9 cellular contexts compared by ENCODE assay signal in the genomic region with DNA sequence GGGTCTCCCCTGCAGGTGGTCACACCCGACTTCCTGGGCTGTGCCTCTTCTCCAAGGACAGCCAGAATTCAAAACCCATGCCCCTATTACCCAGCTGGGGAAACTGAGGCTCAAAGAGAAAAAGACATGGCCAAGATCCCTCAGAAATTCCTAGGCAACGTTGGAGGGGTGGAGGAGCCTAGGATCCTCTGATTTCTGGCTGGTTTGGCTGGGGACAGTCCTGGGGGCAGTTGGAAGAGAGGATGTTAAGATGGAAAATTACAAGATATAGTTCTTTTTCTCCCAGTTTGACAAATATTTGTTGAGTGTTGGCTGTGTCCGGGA. TPM values are rescaled to one million over a fixed set of nuclear protein-coding genes. Genes with fewer than 3 reads are reported as not detected.
DNase-seq lines count a peak whose midpoint lies in the region; ATAC-seq and TF ChIP-seq lines count a peak whose summit lies in the region.
"Had no signal": no experiment of that assay in that cellular context is flagged by ENCODE, and none has a peak within 500 bp of the region (broad histone marks: within the 10 kb centered on the region; RNA-seq: fewer than 3 reads in every experiment).

No MANE protein-coding gene starts in this region.

- no peaks in the 10 kb centered on the region for H3K9me3 Mint-ChIP-seq in naive thymus-derived CD4-positive, alpha-beta T cell

- DNase-seq in IMR-90 = no peak
- no peak for DNase-seq in colonic mucosa
- no peak for DNase-seq in naive thymus-derived CD4-positive, alpha-beta T cell
- no peak for DNase-seq in midbrain (lab: John Stamatoyannopoulos, UW)
- DNase-seq: stimulated activated CD4-positive, alpha-beta T cell treated with anti-CD3 and anti-CD28 coated beads, Interleukin-1b, Interleukin-23, amount 100 ng/mL, for 48 hours had no signal

- H2BK5ac ChIP-seq in IMR-90 (ENCODE audit: low read depth, low read length, poor library complexity, severe bottlenecking) = peak overlapping the region; percentile 93

- peak overlapping the region; percentile 95 for H3K4ac ChIP-seq in IMR-90 (ENCODE audit: low read depth, low read length)

- H3K36me3 ChIP-seq in ACC112 (ENCODE audit: insufficient read depth, low read length) = no peaks in the 10 kb centered on the region
- peaks cover 6% of the 10 kb centered on the region for H3K36me3 ChIP-seq in IMR-90 (ENCODE audit: control insufficient read depth, insufficient read depth, low read length)
- H3K36me3 ChIP-seq in colonic mucosa = no peaks in the 10 kb centered on the region
- H3K36me3 ChIP-seq in naive thymus-derived CD4-positive, alpha-beta T cell (ENCODE audit: control insufficient read depth in 2 of 3, insufficient read depth in 3 of 3, low read length in 3 of 3) = peaks cover 0 to 3% (median 0%) of the 10 kb centered on the region in 3 experiments

- peak overlapping the region; percentile 89 to 99 for H4K8ac ChIP-seq in IMR-90 (ENCODE audit: low read depth in 2 of 2, low read length in 2 of 2)

- H3K9ac ChIP-seq in IMR-90 (ENCODE audit: low read depth, low read length) (peak overlapping the region; percentile 84), colonic mucosa (ENCODE audit: low read depth in 2 of 2, low read length in 2 of 2) (peak overlapping the region; percentile 79 to 98)

- H3K27ac ChIP-seq in ACC112 (ENCODE audit: low read depth, low read length) (no peak overlapping the region), IMR-90 (ENCODE audit: insufficient read depth, low read length) (peak overlapping the region; percentile 95), colonic mucosa (peak overlapping the region; percentile 98)
- peak overlapping the region; percentile 87 for H3K27ac ChIP-seq in naive thymus-derived CD4-positive, alpha-beta T cell (ENCODE audit: low read depth, low read length)

- H3K27me3 ChIP-seq in ACC112 (ENCODE audit: insufficient read depth, low read length) (no peaks in the 10 kb centered on the region), IMR-90 (ENCODE audit: control insufficient read depth, insufficient read depth, low read length) (no peaks in the 10 kb centered on the region), colonic mucosa (no peaks in the 10 kb centered on the region)
- H3K27me3 ChIP-seq in naive thymus-derived CD4-positive, alpha-beta T cell (ENCODE audit: control insufficient read depth in 2 of 2, insufficient read depth in 2 of 2, low read length in 2 of 2) = no peaks in the 10 kb centered on the region

- BruUV-seq in IMR-90 (replicated peaks; lab: Mats Ljungman, UMichigan) = no TSS peak

- H3K9me3 ChIP-seq in IMR-90 (ENCODE audit: control insufficient read depth, insufficient read depth, low read length) (no peaks in the 10 kb centered on the region), colonic mucosa (no peaks in the 10 kb centered on the region)
- no peaks in the 10 kb centered on the region for H3K9me3 ChIP-seq in naive thymus-derived CD4-positive, alpha-beta T cell (ENCODE audit: control insufficient read depth in 2 of 3, low read length in 3 of 3)

- POLR2A ChIA-PET in IMR-90 (lab: Charles Lee; ENCODE audit: unreplicated experiment) = no interaction called here
- POLR2A ChIA-PET in naive thymus-derived CD4-positive, alpha-beta T cell (lab: Charles Lee) = no interaction called here

- H2BK120ac ChIP-seq in IMR-90 (ENCODE audit: low read depth, low read length) = peak overlapping the region; percentile 82; the same call in 1 of the 2 replicates

- peak overlapping the region; percentile 67 for H3K18ac ChIP-seq in IMR-90 (ENCODE audit: low read depth, low read length)

- H2BK15ac ChIP-seq in IMR-90 (ENCODE audit: low read depth, low read length) = peak overlapping the region; percentile 93; the same call in 1 of the 3 replicates

- TF ChIP-seq RAD21 in IMR-90 (IDR thresholded peaks at IDR 0.05; ENCODE audit: low read length) = no peak

- H2AK9ac ChIP-seq in IMR-90 (replicated peaks; ENCODE audit: low read depth, low read length, poor library complexity) = peak overlapping the region; percentile 98

- peaks cover 45 to 71% (median 52%) of the 10 kb centered on the region in 7 donors for H3K4me1 Mint-ChIP-seq in naive thymus-derived CD4-positive, alpha-beta T cell

- peak overlapping the region; percentile 66 to 96 (median 92) for H3K4me3 Mint-ChIP-seq in naive thymus-derived CD4-positive, alpha-beta T cell

- peaks cover 21% of the 10 kb centered on the region for H3K4me1 ChIP-seq in ACC112 (ENCODE audit: control insufficient read depth, insufficient read depth, low read length, unreplicated experiment)
- peaks cover 11% of the 10 kb centered on the region for H3K4me1 ChIP-seq in IMR-90 (ENCODE audit: control insufficient read depth, insufficient read depth, low read length)
- H3K4me1 ChIP-seq in colonic mucosa = peaks cover 41% of the 10 kb centered on the region
- peaks cover 26 to 39% of the 10 kb centered on the region in 2 donors for H3K4me1 ChIP-seq in naive thymus-derived CD4-positive, alpha-beta T cell (ENCODE audit: control insufficient read depth in 2 of 2, insufficient read depth in 2 of 2, low read length in 2 of 2)

- H3K14ac ChIP-seq in IMR-90 (replicated peaks; ENCODE audit: low read depth, low read length) = peak overlapping the region; percentile 99

- ATAC-seq in IMR-90 (ENCODE audit: low read depth) (no peak), GM19455 (IDR thresholded peaks at IDR 0.05; ENCODE audit: unreplicated experiment) (no peak), GM21526 (IDR thresholded peaks at IDR 0.05; ENCODE audit: low FRiP score, unreplicated experiment) (no peak), GM21529 (IDR thresholded peaks at IDR 0.05; ENCODE audit: unreplicated experiment) (no peak)
- no peak for ATAC-seq in naive thymus-derived CD4-positive, alpha-beta T cell

- peaks cover 15% of the 10 kb centered on the region for H3K9me1 ChIP-seq in IMR-90 (ENCODE audit: insufficient read depth, low read length)

- TF ChIP-seq POLR2A in IMR-90 (IDR thresholded peaks at IDR 0.05; ENCODE audit: low read depth, low read length) = no peak

- H3K79me2 ChIP-seq in ACC112 (ENCODE audit: control insufficient read depth, insufficient read depth, low read length, unreplicated experiment) = peaks cover 65% of the 10 kb centered on the region

- no peak for TF ChIP-seq CTCF in IMR-90 (conservative IDR thresholded peaks at IDR 0.05; ENCODE audit: low read depth, low read length)
- TF ChIP-seq CTCF in colonic mucosa (IDR thresholded peaks at IDR 0.05) = no peak

- H3K4me2 ChIP-seq in IMR-90 (ENCODE audit: low read depth, low read length) = peak overlapping the region; percentile 91

- H2AK5ac ChIP-seq in IMR-90 (ENCODE audit: low read depth, low read length) = peak overlapping the region; percentile 79

- H3K27me3 Mint-ChIP-seq in naive thymus-derived CD4-positive, alpha-beta T cell = no peaks in the 10 kb centered on the region

- H3K4me3 ChIP-seq in ACC112 (ENCODE audit: low read depth, low read length) = peak overlapping the region; percentile 89
- H3K4me3 ChIP-seq in IMR-90 (ENCODE audit: insufficient read depth, low read depth, low read length) = peak overlapping the region; percentile 47
- H3K4me3 ChIP-seq in colonic mucosa = peak overlapping the region; percentile 99
- H3K4me3 ChIP-seq in naive thymus-derived CD4-positive, alpha-beta T cell (ENCODE audit: low read length) = no peak overlapping the region

- peak overlapping the region; percentile 87 for H4K5ac ChIP-seq in IMR-90 (ENCODE audit: low read depth, low read length)

- in situ Hi-C loops in IMR-90 (cut with MboI; ENCODE audit: low sequenced_read_pairs) = no loop called here

- peak overlapping the region; percentile 18 to 91 (median 79) for H3K27ac Mint-ChIP-seq in naive thymus-derived CD4-positive, alpha-beta T cell

- peaks cover 56% of the 10 kb centered on the region for H4K20me1 ChIP-seq in IMR-90 (ENCODE audit: insufficient read depth, low read length)

- peak overlapping the region; percentile 90 for H3K56ac ChIP-seq in IMR-90 (ENCODE audit: extremely low read depth, insufficient read depth, low read length)

- peak overlapping the region; percentile 21; the same call in 1 of the 2 replicates for H2BK20ac ChIP-seq in IMR-90 (ENCODE audit: low read depth, low read length)

- H2AFZ ChIP-seq in ACC112 (ENCODE audit: low read length, unreplicated experiment) = no peak overlapping the region
- H2AFZ ChIP-seq in IMR-90 (replicated peaks; ENCODE audit: low read length, poor library complexity) = peak overlapping the region; percentile 68

- H3K23ac ChIP-seq in IMR-90 (ENCODE audit: low read depth, low read length) = peak overlapping the region; percentile 96; the same call in 1 of the 2 replicates

- peak overlapping the region; percentile 98 for H4K91ac ChIP-seq in IMR-90 (ENCODE audit: insufficient read depth, low read depth, low read length)

- H3K79me1 ChIP-seq in IMR-90 (ENCODE audit: low read depth in 1 of 2, low read length in 2 of 2) = peaks cover 2 to 61% of the 10 kb centered on the region in 2 experiments; a peak in 3 of 4 replicates

- peaks cover 0 to 13% (median 0%) of the 10 kb centered on the region in 5 donors for H3K36me3 Mint-ChIP-seq in naive thymus-derived CD4-positive, alpha-beta T cell

- no CpG with 5 or more reads among the region's 3 CpGs for WGBS in IMR-90 (ENCODE audit: extremely low coverage in 2 of 2, insufficient read length in 1 of 2), 2 experiments

- CTCF ChIA-PET in IMR-90 (lab: Yijun Ruan, JAX) = no interaction called here
- CTCF ChIA-PET in naive thymus-derived CD4-positive, alpha-beta T cell (lab: Charles Lee) = interaction anchor here (1.2 kb wide), 1 partner anchor 11 kb away, joined by 4 read pairs; no protein-coding TSS in a partner anchor

- intact Hi-C loops in IMR-90 (cut with micrococcal nuclease) (loop anchor here (5.0 kb wide), 2 partner anchors 133 to 183 kb away; a partner anchor contains a TSS), colonic mucosa (cut with DNase I) (no loop called here)
- intact Hi-C loops in naive thymus-derived CD4-positive, alpha-beta T cell (cut with micrococcal nuclease) = no loop called here

- dilution Hi-C loops in IMR-90 (cut with HindIII; ENCODE audit: low sequenced_read_pairs, unreplicated experiment) = no loop called here

RNA-seq across cellular contexts. Expression of a gene that starts 2.4 kb away (rescaled TPM):
- total RNA-seq in IMR-90 (2012; rRNA removed) (61.1 and 66.9 TPM in 2 replicates), colonic mucosa (100 to 1,000 TPM; 236 to 261 TPM)
- 88.8 and 126 TPM in 2 replicates for polyA plus RNA-seq in IMR-90 (2012; rRNA removed)
- 92.1 and 92.3 TPM in 2 replicates for polyA plus RNA-seq in IMR-90 (2012; cell fraction: cytosol; rRNA removed)
- polyA plus RNA-seq in IMR-90 (2012; cell fraction: nucleus; rRNA removed; ENCODE audit: low replicate concordance) = 91.0 and 119 TPM in 2 replicates
- 100 to 1,000 TPM in 2 of 5 experiments, 10 to 100 TPM in 3; 71.3 to 206 (median 82.6) TPM for total RNA-seq in naive thymus-derived CD4-positive, alpha-beta T cell
- polyA plus RNA-seq in naive thymus-derived CD4-positive, alpha-beta T cell = 10 to 100 TPM; 27.0 to 39.7 TPM

RNA-seq across cellular contexts. Expression of a gene that starts 11.4 kb away (rescaled TPM):
- 0.56 and 0.90 TPM in 2 replicates for total RNA-seq in IMR-90 (2012; rRNA removed)
- 1.6 TPM in 2 replicates for polyA plus RNA-seq in IMR-90 (2012; rRNA removed)
- polyA plus RNA-seq in IMR-90 (2012; cell fraction: cytosol; rRNA removed) = 2.0 and 2.9 TPM in 2 replicates
- polyA plus RNA-seq in IMR-90 (2012; cell fraction: nucleus; rRNA removed; ENCODE audit: low replicate concordance) = 3.4 and 4.5 TPM in 2 replicates
- 1 to 10 TPM in 1 of 2 donors, under 1 TPM in 1; 0.67 to 1.7 TPM for total RNA-seq in colonic mucosa
- total RNA-seq in naive thymus-derived CD4-positive, alpha-beta T cell = 1 to 10 TPM; 1.3 to 8.5 (median 7.8) TPM
- polyA plus RNA-seq in naive thymus-derived CD4-positive, alpha-beta T cell = 1 to 10 TPM; 2.8 to 4.0 TPM

RNA-seq across cellular contexts. Expression of a gene that starts 12.8 kb away (rescaled TPM):
- total RNA-seq in IMR-90 (2012; rRNA removed) (5.3 and 5.7 TPM in 2 replicates), colonic mucosa (1 to 10 TPM; 4.9 to 8.4 TPM)
- 17.4 and 19.4 TPM in 2 replicates for polyA plus RNA-seq in IMR-90 (2012; rRNA removed)
- 16.9 and 38.3 TPM in 2 replicates for polyA plus RNA-seq in IMR-90 (2012; cell fraction: cytosol; rRNA removed)
- polyA plus RNA-seq in IMR-90 (2012; cell fraction: nucleus; rRNA removed; ENCODE audit: low replicate concordance) = 11.9 and 20.0 TPM in 2 replicates
- 1 to 10 TPM in 4 of 5 experiments, under 1 TPM in 1; 0.86 to 3.1 (median 2.4) TPM for total RNA-seq in naive thymus-derived CD4-positive, alpha-beta T cell
- polyA plus RNA-seq in naive thymus-derived CD4-positive, alpha-beta T cell = under 1 TPM; 0.30 to 0.37 TPM

RNA-seq across cellular contexts. Expression of a gene that starts 41.9 kb away (rescaled TPM):
- 11.1 and 31.9 TPM in 2 replicates for total RNA-seq in IMR-90 (2012; rRNA removed)
- 15.6 and 60.1 TPM in 2 replicates for polyA plus RNA-seq in IMR-90 (2012; rRNA removed)
- polyA plus RNA-seq in IMR-90 (2012; cell fraction: cytosol; rRNA removed) = 52.4 and 90.3 TPM in 2 replicates
- polyA plus RNA-seq in IMR-90 (2012; cell fraction: nucleus; rRNA removed; ENCODE audit: low replicate concordance) = 982 and 1,348 TPM in 2 replicates
- total RNA-seq in colonic mucosa = 1 to 10 TPM; 1.5 to 3.4 TPM
- total RNA-seq in naive thymus-derived CD4-positive, alpha-beta T cell = 1,000 to 10,000 TPM in 1 of 5 experiments, 100 to 1,000 TPM in 1, 10 to 100 TPM in 2, 1 to 10 TPM in 1; 2.1 to 1,925 (median 22.8) TPM
- polyA plus RNA-seq in naive thymus-derived CD4-positive, alpha-beta T cell = 1 to 10 TPM; 3.0 to 5.3 TPM
